In the genomic region with DNA sequence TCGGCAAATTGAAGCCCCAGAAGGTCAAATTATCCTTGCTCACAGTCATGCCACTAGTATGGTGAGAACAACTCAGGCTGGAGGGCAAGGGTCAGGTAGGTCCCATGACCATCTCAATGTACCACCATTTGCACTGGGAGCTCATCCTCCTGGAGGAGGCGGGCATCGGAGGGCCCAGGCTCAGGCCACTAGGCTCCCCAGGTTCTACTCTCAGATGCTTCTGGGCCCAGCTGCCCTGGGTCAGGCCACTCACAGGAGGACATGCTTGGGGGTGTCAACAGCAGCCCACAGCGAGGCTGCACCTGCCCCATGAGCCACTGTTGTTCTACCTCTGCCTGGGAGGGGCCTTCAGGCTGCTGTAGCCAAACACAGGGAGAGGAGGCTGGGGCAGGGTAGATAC, we compare ENCODE assay signal across 11 cellular contexts. TPM values are rescaled to one million over a fixed set of nuclear protein-coding genes. Genes with fewer than 3 reads are reported as not detected.
"Had no signal": no experiment of that assay in that cellular context is flagged by ENCODE, and none has a peak within 500 bp of the region (broad histone marks: within the 10 kb centered on the region; RNA-seq: fewer than 3 reads in every experiment).

No MANE protein-coding gene starts in this region.

- H3K4me1 ChIP-seq: transverse colon had no signal

- H3K27ac Mint-ChIP-seq: activated CD4-positive, alpha-beta memory T cell treated with anti-CD3 and anti-CD28 coated beads, Interleukin-2, amount 10 ng/mL, durations not matched to agents 7 days and 5 days had no signal

- H3K27me3 ChIP-seq: dorsolateral prefrontal cortex, ovary, transverse colon had no signal

- H3K4me3 ChIP-seq: dorsolateral prefrontal cortex, ovary, transverse colon had no signal

- H3K9me3 ChIP-seq: ovary, transverse colon had no signal

- H3K36me3 ChIP-seq: ovary, transverse colon had no signal

- H3K4me3 Mint-ChIP-seq: activated CD4-positive, alpha-beta memory T cell treated with anti-CD3 and anti-CD28 coated beads, Interleukin-2, amount 10 ng/mL, durations not matched to agents 7 days and 5 days; neural crest cell had no signal

- H3K27me3 Mint-ChIP-seq: activated CD4-positive, alpha-beta memory T cell treated with anti-CD3 and anti-CD28 coated beads, Interleukin-2, amount 10 ng/mL, durations not matched to agents 7 days and 5 days had no signal

- H3K27ac ChIP-seq: dorsolateral prefrontal cortex, ovary, transverse colon had no signal

- ATAC-seq: left ventricle myocardium superior; sciatic nerve; stimulated activated naive CD8-positive, alpha-beta T cell treated with anti-CD3 and anti-CD28 coated beads, Interleukin-15, Interleukin-2, amounts not matched to agents 100 U/mL and 50 U/mL, for 24 hours had no signal

- DNase-seq: activated CD4-positive, alpha-beta memory T cell treated with anti-CD3 and anti-CD28 coated beads, Interleukin-2, amount 10 ng/mL, durations not matched to agents 7 days and 5 days; activated naive CD4-positive, alpha-beta T cell; left ventricle myocardium superior; ovary; stimulated activated naive CD8-positive, alpha-beta T cell treated with anti-CD3 and anti-CD28 coated beads, Interleukin-15, Interleukin-2, amounts not matched to agents 100 U/mL and 50 U/mL, for 24 hours; T1000; transverse colon had no signal

- H3K9me3 Mint-ChIP-seq: activated CD4-positive, alpha-beta memory T cell treated with anti-CD3 and anti-CD28 coated beads, Interleukin-2, amount 10 ng/mL, durations not matched to agents 7 days and 5 days; neural crest cell had no signal

RNA-seq across cellular contexts. Expression of a gene that starts 39.1 kb away (rescaled TPM):
- total RNA-seq: bronchial epithelial cell had no signal
